Comparison of ENCODE assay signal across 1 cellular context in genomic region chr9:133345596-133345995, GRCh38.
TF ChIP-seq lines count a peak whose summit lies in the region.

No MANE protein-coding gene starts in this region.

TF ChIP-seq in HepG2, 621 proteins besides CTCF, POLR2A, EP300 and RAD21:
- TF ChIP-seq FLYWCH1 (CRISPR knock-in tag; IDR thresholded peaks at IDR 0.05): no peak
- TF ChIP-seq, protein P1, sequence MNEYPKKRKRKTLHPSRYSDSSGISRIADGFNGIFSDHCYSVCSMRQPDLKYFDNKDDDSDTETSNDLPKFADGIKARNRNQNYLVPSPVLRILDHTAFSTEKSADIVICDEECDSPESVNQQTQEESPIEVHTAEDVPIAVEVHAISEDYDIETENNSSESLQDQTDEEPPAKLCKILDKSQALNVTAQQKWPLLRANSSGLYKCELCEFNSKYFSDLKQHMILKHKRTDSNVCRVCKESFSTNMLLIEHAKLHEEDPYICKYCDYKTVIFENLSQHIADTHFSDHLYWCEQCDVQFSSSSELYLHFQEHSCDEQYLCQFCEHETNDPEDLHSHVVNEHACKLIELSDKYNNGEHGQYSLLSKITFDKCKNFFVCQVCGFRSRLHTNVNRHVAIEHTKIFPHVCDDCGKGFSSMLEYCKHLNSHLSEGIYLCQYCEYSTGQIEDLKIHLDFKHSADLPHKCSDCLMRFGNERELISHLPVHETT (CRISPR knock-in tag; conservative IDR thresholded peaks at IDR 0.05): no peak
- TF ChIP-seq ZNF740 (CRISPR knock-in tag; IDR thresholded peaks at IDR 0.05): no peak
- TF ChIP-seq ONECUT2 (CRISPR knock-in tag; IDR thresholded peaks at IDR 0.05): no peak
- no peak for TF ChIP-seq HINFP (CRISPR knock-in tag; IDR thresholded peaks at IDR 0.05; ENCODE audit: low read depth)
- TF ChIP-seq CREBL2 (CRISPR knock-in tag; IDR thresholded peaks at IDR 0.05; ENCODE audit: borderline replicate concordance): no peak
- no peak for TF ChIP-seq NFE2L2 (IDR thresholded peaks at IDR 0.05; ENCODE audit: low read length)
- TF ChIP-seq YEATS2 (CRISPR knock-in tag; IDR thresholded peaks at IDR 0.05; ENCODE audit: borderline replicate concordance): no peak
- no peak for TF ChIP-seq ZNF652 (CRISPR knock-in tag; IDR thresholded peaks at IDR 0.05; ENCODE audit: borderline replicate concordance, low read depth)
- TF ChIP-seq, protein P2, sequence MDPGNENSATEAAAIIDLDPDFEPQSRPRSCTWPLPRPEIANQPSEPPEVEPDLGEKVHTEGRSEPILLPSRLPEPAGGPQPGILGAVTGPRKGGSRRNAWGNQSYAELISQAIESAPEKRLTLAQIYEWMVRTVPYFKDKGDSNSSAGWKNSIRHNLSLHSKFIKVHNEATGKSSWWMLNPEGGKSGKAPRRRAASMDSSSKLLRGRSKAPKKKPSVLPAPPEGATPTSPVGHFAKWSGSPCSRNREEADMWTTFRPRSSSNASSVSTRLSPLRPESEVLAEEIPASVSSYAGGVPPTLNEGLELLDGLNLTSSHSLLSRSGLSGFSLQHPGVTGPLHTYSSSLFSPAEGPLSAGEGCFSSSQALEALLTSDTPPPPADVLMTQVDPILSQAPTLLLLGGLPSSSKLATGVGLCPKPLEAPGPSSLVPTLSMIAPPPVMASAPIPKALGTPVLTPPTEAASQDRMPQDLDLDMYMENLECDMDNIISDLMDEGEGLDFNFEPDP (CRISPR knock-in tag; conservative IDR thresholded peaks at IDR 0.05): no peak
- TF ChIP-seq HOXA3 (CRISPR knock-in tag; IDR thresholded peaks at IDR 0.05): no peak
- no peak for TF ChIP-seq KDM5A (IDR thresholded peaks at IDR 0.05; ENCODE audit: borderline replicate concordance, low read length)
- no peak for TF ChIP-seq SNAPC5 (CRISPR knock-in tag; IDR thresholded peaks at IDR 0.05; ENCODE audit: borderline replicate concordance)
- TF ChIP-seq, protein P3, sequence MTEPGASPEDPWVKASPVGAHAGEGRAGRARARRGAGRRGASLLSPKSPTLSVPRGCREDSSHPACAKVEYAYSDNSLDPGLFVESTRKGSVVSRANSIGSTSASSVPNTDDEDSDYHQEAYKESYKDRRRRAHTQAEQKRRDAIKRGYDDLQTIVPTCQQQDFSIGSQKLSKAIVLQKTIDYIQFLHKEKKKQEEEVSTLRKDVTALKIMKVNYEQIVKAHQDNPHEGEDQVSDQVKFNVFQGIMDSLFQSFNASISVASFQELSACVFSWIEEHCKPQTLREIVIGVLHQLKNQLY (CRISPR knock-in tag; IDR thresholded peaks at IDR 0.05): no peak
- TF ChIP-seq, protein P4, sequence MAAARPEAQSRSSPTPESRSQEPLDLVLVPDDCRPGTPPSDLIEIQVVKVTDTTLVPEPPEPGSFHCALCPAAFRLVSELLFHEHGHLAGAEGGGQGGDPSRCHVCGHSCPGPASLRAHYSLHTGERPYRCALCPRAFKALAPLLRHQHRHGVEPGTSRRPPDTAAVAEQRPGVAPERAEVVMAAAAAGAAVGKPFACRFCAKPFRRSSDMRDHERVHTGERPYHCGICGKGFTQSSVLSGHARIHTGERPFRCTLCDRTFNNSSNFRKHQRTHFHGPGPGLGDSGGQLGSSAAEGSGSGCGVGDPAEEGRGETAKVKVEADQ (CRISPR knock-in tag; IDR thresholded peaks at IDR 0.05; ENCODE audit: borderline replicate concordance): no peak
- TF ChIP-seq E2F1 (CRISPR knock-in tag; IDR thresholded peaks at IDR 0.05): no peak
